ENCODE assay signal across 8 cellular contexts in the genomic region with DNA sequence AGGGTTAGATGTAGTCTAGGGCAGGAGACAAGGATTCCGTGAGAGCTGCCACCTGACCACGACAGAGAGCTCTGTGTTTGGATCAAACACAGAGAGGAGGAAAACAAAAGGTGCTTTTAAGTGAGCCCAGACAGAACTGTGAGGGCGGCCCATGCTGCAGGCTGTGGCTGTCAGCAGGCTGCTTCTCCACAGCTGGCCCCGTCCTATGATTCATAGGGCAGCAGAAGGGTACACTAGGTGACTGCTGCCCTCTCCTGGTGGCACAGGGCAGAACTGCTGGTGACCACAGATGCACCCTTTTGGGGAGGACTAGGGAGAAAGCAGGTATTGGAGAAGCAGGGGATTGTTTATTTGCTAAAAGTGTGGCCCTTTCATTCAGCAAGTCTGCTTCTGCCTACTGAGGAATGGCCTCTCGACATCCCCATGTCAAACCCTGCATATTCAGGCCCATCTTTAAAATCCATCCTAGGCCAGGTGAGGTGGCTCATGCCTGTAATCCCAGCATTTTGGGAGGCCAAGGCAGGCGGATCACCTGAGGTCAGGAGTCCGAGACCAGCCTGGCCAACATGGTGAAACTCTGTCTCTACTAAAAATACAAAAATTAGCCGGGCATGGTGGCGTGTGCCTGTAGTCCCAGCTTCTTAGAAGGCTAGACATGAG.
A peak's percentile ranks its signal among the peaks of the same experiment; 100 is the strongest.
DNase-seq lines count a peak whose midpoint lies in the region; ATAC-seq and TF ChIP-seq lines count a peak whose summit lies in the region.
"Not testable (repeated sequence)": the region's sequence is repeated elsewhere in the genome, so short reads cannot be mapped to it uniquely, and the experiment has no call there.

No MANE protein-coding gene starts in this region.

- not testable (repeated sequence) for H3K27ac ChIP-seq in KMS-11; PC-3 (ENCODE audit: low read length); caudate nucleus (ENCODE audit: low read depth, low read length); right cardiac atrium (ENCODE audit: low read length)

- not testable (repeated sequence) for H3F3A ChIP-seq in PC-3 (ENCODE audit: low read length, unreplicated experiment)

- ATAC-seq in PC-3, right cardiac atrium: not testable (repeated sequence)

- not testable (repeated sequence) for H3K9me3 Mint-ChIP-seq in osteocyte (ENCODE audit: unreplicated experiment)

- intact Hi-C loops in PC-3 (cut with micrococcal nuclease) (loop anchor here (2.0 to 10.0 kb wide), 4 partner anchors 123 to 235 kb away; no protein-coding TSS in a partner anchor), right cardiac atrium (cut with DNase I) (loop anchor here in 1 of 4 donors (5.0 kb wide), 1 partner anchor 137 kb away; no protein-coding TSS in a partner anchor)

- not testable (repeated sequence) for H3K4me2 ChIP-seq in KMS-11; PC-3 (ENCODE audit: low read length)

- H3K4me1 ChIP-seq in KMS-11 (ENCODE audit: low read depth, poor library complexity, severe bottlenecking); right cardiac atrium (ENCODE audit: control insufficient read depth, insufficient read depth, low read length): not testable (repeated sequence)
- H3K4me1 ChIP-seq in PC-3 (ENCODE audit: insufficient read depth, low read length), result peaks cover 13% of the 10 kb centered on the region

- not testable (repeated sequence) for H3K9ac ChIP-seq in KMS-11; PC-3 (ENCODE audit: low read length)

- not testable (repeated sequence) for H4K20me1 ChIP-seq in KMS-11 (ENCODE audit: insufficient read depth); PC-3 (ENCODE audit: low read length)

- H3K4me1 Mint-ChIP-seq in osteocyte (ENCODE audit: unreplicated experiment), result peaks cover 40% of the 10 kb centered on the region

- H3K27me3 ChIP-seq in KMS-11 (ENCODE audit: insufficient read depth, low read depth); PC-3 (ENCODE audit: low read length); right cardiac atrium (ENCODE audit: control insufficient read depth, insufficient read depth): not testable (repeated sequence)

- not testable (repeated sequence) for H3K36me3 ChIP-seq in KMS-11 (ENCODE audit: insufficient read depth); PC-3 (ENCODE audit: low read depth, low read length)

- not testable (repeated sequence) for H3K36me3 Mint-ChIP-seq in osteocyte (ENCODE audit: unreplicated experiment)

- BruUV-seq in PC-3 (replicated peaks; lab: Mats Ljungman, UMichigan), result not testable (repeated sequence)

- TF ChIP-seq CTCF in KMS-11 (conservative IDR thresholded peaks at IDR 0.05; ENCODE audit: low read depth, low read length) (peak; percentile 51; the same call in 1 of the 2 replicates), PC-3 (conservative IDR thresholded peaks at IDR 0.05; ENCODE audit: low read depth, low read length) (peak; percentile 68), osteocyte (IDR thresholded peaks at IDR 0.05) (peak; percentile 90)

- not testable (repeated sequence) for H3K4me3 ChIP-seq in KMS-11 (IDR thresholded peaks at IDR 0.05; ENCODE audit: insufficient read depth, low read depth, low read length); PC-3 (ENCODE audit: low read length); right cardiac atrium (ENCODE audit: low read length)

- not testable (repeated sequence) for H3K4me3 Mint-ChIP-seq in osteocyte (ENCODE audit: unreplicated experiment)

- WGBS in right cardiac atrium, result 62% methylated on average over 9 of the region's 9 CpGs

- not testable (repeated sequence) for H3K27me3 Mint-ChIP-seq in osteocyte (ENCODE audit: unreplicated experiment)

- H2AFZ ChIP-seq in KMS-11 (ENCODE audit: low read depth); PC-3 (ENCODE audit: low read length): not testable (repeated sequence)

- POLR2A ChIA-PET in PC-3 (lab: Charles Lee; ENCODE audit: unreplicated experiment), result not testable (repeated sequence)

- H3K27ac Mint-ChIP-seq in osteocyte (ENCODE audit: unreplicated experiment), result peak overlapping the region; percentile 51

- not testable (repeated sequence) for H3K79me2 ChIP-seq in KMS-11 (ENCODE audit: insufficient read depth, low read depth); PC-3 (ENCODE audit: low read length)

- H3K9me2 ChIP-seq in PC-3 (replicated peaks; ENCODE audit: low read length), result not testable (repeated sequence)

- DNase-seq in COLO829 (ENCODE audit: low spot score) (peak; percentile 51), PC-3 (peak; percentile 80), caudate nucleus (lab: John Stamatoyannopoulos, UW) (peak in 54 of 61 donors; percentile 5 to 81 (median 44)), right cardiac atrium (peak; percentile 78 to 93 (median 83)), osteocyte (ENCODE audit: extremely low spot score, unreplicated experiment) (peak; percentile 92)
- peak; percentile 16 to 55 for DNase-seq in activated CD8-positive, alpha-beta memory T cell treated with anti-CD3 and anti-CD28 coated beads for 1 hour (ENCODE audit: extremely low read depth in 1 of 2, low read depth in 1 of 2)
- DNase-seq in stimulated activated CD8-positive, alpha-beta memory T cell treated with anti-CD3 and anti-CD28 coated beads, Interleukin-7, amount 100 ng/mL, for 24 hours (ENCODE audit: low read depth), result peak; percentile 48

- not testable (repeated sequence) for H3K9me3 ChIP-seq in PC-3 (ENCODE audit: low read length); right cardiac atrium (ENCODE audit: control insufficient read depth, low read length)

- CTCF ChIA-PET in PC-3 (lab: Charles Lee), result not testable (repeated sequence)

Comparison
In these comparisons a context has a peak if more than half of its experiments do, and no peak if none do; other contexts are left out.
1. DNase-seq: peak in every context shown above with its lines; median percentile 92 in osteocyte; 83 in right cardiac atrium; 80 in PC-3; 51 in COLO829; 48 in stimulated activated CD8-positive, alpha-beta memory T cell treated with anti-CD3 and anti-CD28 coated beads, Interleukin-7, amount 100 ng/mL, for 24 hours; 44 in caudate nucleus; 36 in activated CD8-positive, alpha-beta memory T cell treated with anti-CD3 and anti-CD28 coated beads for 1 hour.